ENCODE assay signal across 8 cellular contexts in the genomic region with DNA sequence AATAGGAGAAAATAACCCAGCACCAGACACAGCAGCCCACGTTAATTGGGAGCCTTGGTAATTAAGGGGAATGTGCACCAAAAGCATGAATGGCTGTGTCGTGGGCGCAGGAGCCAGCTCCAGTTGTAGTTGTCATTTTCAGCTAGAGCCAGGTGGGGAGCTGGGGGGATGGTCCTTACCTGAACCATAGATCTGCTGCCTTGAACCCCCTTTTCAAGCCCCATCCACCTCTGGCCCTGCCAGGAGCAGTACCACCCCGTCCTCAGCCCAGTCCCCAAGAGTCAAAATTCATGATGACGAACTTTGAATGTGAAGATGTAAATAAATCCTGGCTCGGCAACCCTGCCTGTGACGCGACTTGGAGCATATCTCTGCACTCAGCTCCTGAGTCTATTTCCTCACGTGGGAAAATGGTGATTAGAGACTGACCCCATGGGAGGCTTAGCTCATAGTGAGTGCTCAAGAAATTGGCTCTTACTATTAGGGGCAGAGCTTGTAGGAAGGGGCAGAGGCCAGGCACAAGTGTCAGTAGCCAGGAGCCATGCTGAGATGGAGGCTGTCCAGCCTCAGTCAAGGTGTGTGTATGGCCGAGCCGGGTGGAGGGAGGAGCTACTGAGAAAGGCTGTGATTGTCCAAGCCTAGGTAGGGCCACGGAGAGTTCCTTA. TPM values are rescaled to one million over a fixed set of nuclear protein-coding genes. Genes with fewer than 3 reads are reported as not detected.
A peak's percentile ranks its signal among the peaks of the same experiment; 100 is the strongest.
DNase-seq lines count a peak whose midpoint lies in the region; ATAC-seq, FAIRE-seq and TF ChIP-seq lines count a peak whose summit lies in the region.

No MANE protein-coding gene starts in this region.

- intact Hi-C loops in HepG2 (cut with micrococcal nuclease; ENCODE audit: unreplicated experiment): no loop called here

- peaks cover 6% of the 10 kb centered on the region for H3K9me3 Mint-ChIP-seq in astrocyte (ENCODE audit: unreplicated experiment)
- no peaks in the 10 kb centered on the region for H3K9me3 Mint-ChIP-seq in stimulated activated memory B cell treated with anti-CD40 and anti-IgM and Interleukin-4, amounts not matched to agents 10 μg/mL and 1 μg/mL and 100 μg/mL, for 72 hours

- in situ Hi-C loops in HepG2 (cut with HindIII; ENCODE audit: extremely low pct_ligation_motif_present, low pct_unique_long_range_greater_than_20kb): no loop called here

- no peaks in the 10 kb centered on the region for H3K36me3 Mint-ChIP-seq in astrocyte (ENCODE audit: low read depth, unreplicated experiment)
- H3K36me3 Mint-ChIP-seq in stimulated activated memory B cell treated with anti-CD40 and anti-IgM and Interleukin-4, amounts not matched to agents 10 μg/mL and 1 μg/mL and 100 μg/mL, for 72 hours: no peaks in the 10 kb centered on the region

- POLR2A ChIA-PET in HepG2 (lab: Yijun Ruan, JAX): no interaction called here

- H2AFZ ChIP-seq in astrocyte (ENCODE audit: low read depth, low read length): peak overlapping the region; percentile 59
- H2AFZ ChIP-seq in HepG2 (ENCODE audit: low read length): no peak overlapping the region

- TF ChIP-seq CTCF in astrocyte (IDR thresholded peaks at IDR 0.05; ENCODE audit: insufficient read depth, low read depth, low read length): no peak
- TF ChIP-seq CTCF in HepG2 (CRISPR knock-in tag; IDR thresholded peaks at IDR 0.05): no peak
- no peak for TF ChIP-seq CTCF in suprapubic skin (IDR thresholded peaks at IDR 0.05)

- peak; percentile 14 for DNase-seq in NCI-H510A treated with DMSO at 0.1 percent for 48 hours (lab: John Stamatoyannopoulos, UW)
- DNase-seq in NCI-H510A (lab: John Stamatoyannopoulos, UW): no peak
- DNase-seq in astrocyte (ENCODE audit: low read depth): no peak
- no peak for DNase-seq in HepG2 (ENCODE audit: low spot score)
- no peak for DNase-seq in suprapubic skin (ENCODE audit: low spot score in 2 of 2)
- no peak for DNase-seq in stimulated activated CD4-positive, alpha-beta T cell treated with anti-CD3 and anti-CD28 coated beads, Interleukin-2, amount 100 ng/mL, for 24 hours

- H3K79me2 ChIP-seq in astrocyte (ENCODE audit: insufficient read depth, low read length): no peaks in the 10 kb centered on the region
- H3K79me2 ChIP-seq in HepG2 (ENCODE audit: insufficient read depth, low read length): no peaks in the 10 kb centered on the region

- H3K4me1 ChIP-seq in astrocyte (ENCODE audit: insufficient read depth, low read length): peaks cover 5% of the 10 kb centered on the region
- no peaks in the 10 kb centered on the region for H3K4me1 ChIP-seq in HepG2 (ENCODE audit: insufficient read depth, low read length)
- peaks cover 38% of the 10 kb centered on the region for H3K4me1 ChIP-seq in suprapubic skin

- H3K27ac ChIP-seq in astrocyte (ENCODE audit: low read depth, low read length): no peak overlapping the region
- no peak overlapping the region for H3K27ac ChIP-seq in HepG2 (ENCODE audit: extremely low read length, insufficient read depth, low read length)
- H3K27ac ChIP-seq in suprapubic skin: no peak overlapping the region

- H3K4me1 Mint-ChIP-seq in astrocyte (ENCODE audit: low read depth, unreplicated experiment): peaks cover 7% of the 10 kb centered on the region
- peaks cover 23% of the 10 kb centered on the region for H3K4me1 Mint-ChIP-seq in stimulated activated memory B cell treated with anti-CD40 and anti-IgM and Interleukin-4, amounts not matched to agents 10 μg/mL and 1 μg/mL and 100 μg/mL, for 72 hours

- H3K4me2 ChIP-seq in astrocyte (ENCODE audit: low read length) (peak overlapping the region; percentile 89), HepG2 (ENCODE audit: low read depth, low read length) (no peak overlapping the region)

- ATAC-seq in HepG2 (no peak), HG02763 (IDR thresholded peaks at IDR 0.05; ENCODE audit: unreplicated experiment) (no peak)
- ATAC-seq in stimulated activated memory B cell treated with anti-CD40 and anti-IgM and Interleukin-4, amounts not matched to agents 10 μg/mL and 1 μg/mL and 100 μg/mL, for 72 hours: no peak

- peak overlapping the region; percentile 86 for H3K4me3 Mint-ChIP-seq in astrocyte (ENCODE audit: unreplicated experiment)
- H3K4me3 Mint-ChIP-seq in stimulated activated memory B cell treated with anti-CD40 and anti-IgM and Interleukin-4, amounts not matched to agents 10 μg/mL and 1 μg/mL and 100 μg/mL, for 72 hours: no peak overlapping the region

- no peak for TF ChIP-seq POLR2A in HepG2 (IDR thresholded peaks at IDR 0.05; ENCODE audit: insufficient read depth in 1 of 2, low read depth in 2 of 2, low read length in 2 of 2)
- no peak for TF ChIP-seq POLR2A in suprapubic skin (IDR thresholded peaks at IDR 0.05)

- H3K27ac Mint-ChIP-seq in astrocyte (ENCODE audit: unreplicated experiment): no peak overlapping the region
- H3K27ac Mint-ChIP-seq in stimulated activated memory B cell treated with anti-CD40 and anti-IgM and Interleukin-4, amounts not matched to agents 10 μg/mL and 1 μg/mL and 100 μg/mL, for 72 hours: no peak overlapping the region

- H3K9me3 ChIP-seq in astrocyte (ENCODE audit: insufficient read depth, low read depth, low read length): no peaks in the 10 kb centered on the region
- no peaks in the 10 kb centered on the region for H3K9me3 ChIP-seq in HepG2 (ENCODE audit: low read length)
- H3K9me3 ChIP-seq in suprapubic skin: no peaks in the 10 kb centered on the region

- H3K36me3 ChIP-seq in astrocyte (ENCODE audit: insufficient read depth, low read length) (no peaks in the 10 kb centered on the region), HepG2 (replicated peaks in 1 of 2; ENCODE audit: control insufficient read depth in 1 of 2, insufficient read depth in 2 of 2, low read length in 2 of 2) (no peaks in the 10 kb centered on the region), suprapubic skin (no peaks in the 10 kb centered on the region)

- TF ChIP-seq EP300 in HepG2 (IDR thresholded peaks at IDR 0.05; ENCODE audit: low read depth in 2 of 2, low read length in 2 of 2) (no peak), HepG2 (CRISPR knock-in tag; IDR thresholded peaks at IDR 0.05; ENCODE audit: borderline replicate concordance) (no peak), suprapubic skin (IDR thresholded peaks at IDR 0.05) (no peak)

- peak overlapping the region; percentile 48 for H3K4me3 ChIP-seq in astrocyte (ENCODE audit: insufficient read depth, low read depth, low read length)
- no peak overlapping the region for H3K4me3 ChIP-seq in HepG2 (replicated peaks in 1 of 3; ENCODE audit: insufficient read depth in 1 of 3, low read depth in 2 of 3, low read length in 3 of 3)
- peak overlapping the region; percentile 60 for H3K4me3 ChIP-seq in suprapubic skin

- no TSS peak for BruUV-seq in HepG2 (replicated peaks; lab: Mats Ljungman, UMichigan)

- no peak for TF ChIP-seq RAD21 in HepG2 (CRISPR knock-in tag; IDR thresholded peaks at IDR 0.05)

- H3K27me3 ChIP-seq in astrocyte (ENCODE audit: insufficient read depth, low read length) (peaks cover 64% of the 10 kb centered on the region), HepG2 (ENCODE audit: control insufficient read depth in 1 of 2, insufficient read depth in 2 of 2, low read length in 2 of 2) (peaks cover 11 to 97% of the 10 kb centered on the region in 2 experiments), suprapubic skin (peaks cover 59% of the 10 kb centered on the region)

- H3K27me3 Mint-ChIP-seq in astrocyte (ENCODE audit: low read depth, unreplicated experiment): peaks cover 81% of the 10 kb centered on the region
- H3K27me3 Mint-ChIP-seq in stimulated activated memory B cell treated with anti-CD40 and anti-IgM and Interleukin-4, amounts not matched to agents 10 μg/mL and 1 μg/mL and 100 μg/mL, for 72 hours: peaks cover 86% of the 10 kb centered on the region

- WGBS in HepG2 (ENCODE audit: low lambda C conversion rate): 28% methylated on average over 7 of the region's 12 CpGs
- whole genome bisulfite sequencing in suprapubic skin: 42% methylated on average over 10 of the region's 12 CpGs

- H4K20me1 ChIP-seq in astrocyte (ENCODE audit: insufficient read depth, low read length): peaks cover 4% of the 10 kb centered on the region
- H4K20me1 ChIP-seq in HepG2 (ENCODE audit: insufficient read depth, low read length): no peaks in the 10 kb centered on the region

- no peak for FAIRE-seq in astrocyte (lab: Jason Lieb, UNC)
- no peak for FAIRE-seq in HepG2 (lab: Jason Lieb, UNC)

- CTCF ChIA-PET in HepG2 (lab: Yijun Ruan, JAX; ENCODE audit: low intra/inter-chr PET ratio, low total read pairs): no interaction called here

- peak overlapping the region; percentile 54 for H3K9ac ChIP-seq in astrocyte (ENCODE audit: low read length)
- H3K9ac ChIP-seq in HepG2 (ENCODE audit: insufficient read depth, low read depth, low read length): no peak overlapping the region

RNA-seq across cellular contexts. Expression of a gene that starts 0.8 kb away (rescaled TPM):
- total RNA-seq in astrocyte (8.1 and 10.5 TPM in 2 replicates), HepG2 (2016; rRNA removed; fragmentation: Illumina TruSeq; extraction: Trizol) (not detected in 2 replicates), suprapubic skin (10 to 100 TPM in 2 of 4 donors, 1 to 10 TPM in 2; 4.8 to 15.9 (median 9.5) TPM)
- total RNA-seq in HepG2 (2016; cell fraction: cytosol; rRNA removed; fragmentation: Illumina TruSeq; extraction: Trizol; ENCODE audit: low read depth): not detected in 2 replicates
- not detected in 2 replicates for total RNA-seq in HepG2 (2016; cell fraction: insoluble cytoplasmic fraction; rRNA removed; fragmentation: Illumina TruSeq; extraction: Trizol)
- total RNA-seq in HepG2 (2016; cell fraction: membrane; rRNA removed; fragmentation: Illumina TruSeq; extraction: Trizol): not detected in 2 replicates
- not detected in 2 replicates for total RNA-seq in HepG2 (2016; cell fraction: nucleus; rRNA removed; fragmentation: Illumina TruSeq; extraction: Trizol)
- polyA plus RNA-seq in HepG2 (2011; rRNA removed): not detected in 2 replicates
- not detected in 2 replicates for polyA plus RNA-seq in HepG2 (2011; cell fraction: cytosol; rRNA removed)
- polyA plus RNA-seq in HepG2 (2011; cell fraction: nucleus; rRNA removed): not detected in 2 replicates
- not detected in 2 replicates for polyA plus RNA-seq in HepG2 (2012)
- polyA plus RNA-seq in HepG2 (2016; cell fraction: cytosol; fragmentation: Illumina TruSeq; extraction: Trizol; ENCODE audit: low read depth): not detected in 2 replicates
- not detected in 2 replicates for polyA plus RNA-seq in HepG2 (2016; cell fraction: insoluble cytoplasmic fraction; fragmentation: Illumina TruSeq; extraction: Trizol; ENCODE audit: low read depth)
- not detected in 2 replicates for polyA plus RNA-seq in HepG2 (2016; cell fraction: membrane; fragmentation: Illumina TruSeq; extraction: Trizol; ENCODE audit: low read depth)
- not detected in 2 replicates for polyA plus RNA-seq in HepG2 (2016; cell fraction: nucleus; fragmentation: Illumina TruSeq; extraction: Trizol; ENCODE audit: insufficient read depth, low read depth)
- polyA minus RNA-seq in HepG2 (2011; rRNA and poly(A)+ RNA removed; ENCODE audit: low replicate concordance): not detected in 2 replicates
- polyA minus RNA-seq in HepG2 (2011; cell fraction: cytosol; rRNA and poly(A)+ RNA removed): not detected in 2 replicates
- polyA minus RNA-seq in HepG2 (2011; cell fraction: nucleus; rRNA and poly(A)+ RNA removed): not detected in 2 replicates

RNA-seq across cellular contexts. Expression of a gene that starts 52.0 kb away (rescaled TPM):
- 0.10 and 0.66 TPM in 2 replicates for total RNA-seq in astrocyte
- not detected in 2 replicates for total RNA-seq in HepG2 (2016; rRNA removed; fragmentation: Illumina TruSeq; extraction: Trizol)
- total RNA-seq in HepG2 (2016; cell fraction: cytosol; rRNA removed; fragmentation: Illumina TruSeq; extraction: Trizol; ENCODE audit: low read depth): not detected in 2 replicates
- not detected in 2 replicates for total RNA-seq in HepG2 (2016; cell fraction: insoluble cytoplasmic fraction; rRNA removed; fragmentation: Illumina TruSeq; extraction: Trizol)
- not detected in 2 replicates for total RNA-seq in HepG2 (2016; cell fraction: membrane; rRNA removed; fragmentation: Illumina TruSeq; extraction: Trizol)
- not detected in 2 replicates for total RNA-seq in HepG2 (2016; cell fraction: nucleus; rRNA removed; fragmentation: Illumina TruSeq; extraction: Trizol)
- polyA plus RNA-seq in HepG2 (2011; rRNA removed): not detected in 2 replicates
- polyA plus RNA-seq in HepG2 (2011; cell fraction: cytosol; rRNA removed): not detected in 2 replicates
- polyA plus RNA-seq in HepG2 (2011; cell fraction: nucleus; rRNA removed): not detected in 2 replicates
- polyA plus RNA-seq in HepG2 (2012): not detected in 2 replicates
- polyA plus RNA-seq in HepG2 (2016; cell fraction: cytosol; fragmentation: Illumina TruSeq; extraction: Trizol; ENCODE audit: low read depth): not detected in 2 replicates
- not detected in 2 replicates for polyA plus RNA-seq in HepG2 (2016; cell fraction: insoluble cytoplasmic fraction; fragmentation: Illumina TruSeq; extraction: Trizol; ENCODE audit: low read depth)
- polyA plus RNA-seq in HepG2 (2016; cell fraction: membrane; fragmentation: Illumina TruSeq; extraction: Trizol; ENCODE audit: low read depth): not detected in 2 replicates
- not detected in 2 replicates for polyA plus RNA-seq in HepG2 (2016; cell fraction: nucleus; fragmentation: Illumina TruSeq; extraction: Trizol; ENCODE audit: insufficient read depth, low read depth)
- not detected in 2 replicates for polyA minus RNA-seq in HepG2 (2011; rRNA and poly(A)+ RNA removed; ENCODE audit: low replicate concordance)
- not detected in 2 replicates for polyA minus RNA-seq in HepG2 (2011; cell fraction: cytosol; rRNA and poly(A)+ RNA removed)
- not detected in 2 replicates for polyA minus RNA-seq in HepG2 (2011; cell fraction: nucleus; rRNA and poly(A)+ RNA removed)
- total RNA-seq in suprapubic skin: 10 to 100 TPM; 24.7 to 92.0 (median 73.1) TPM

RNA-seq across cellular contexts. Expression of a gene that starts 52.7 kb away (rescaled TPM):
- total RNA-seq in astrocyte: not detected in 2 replicates
- total RNA-seq in HepG2 (2016; rRNA removed; fragmentation: Illumina TruSeq; extraction: Trizol): 106 and 107 TPM in 2 replicates
- total RNA-seq in HepG2 (2016; cell fraction: cytosol; rRNA removed; fragmentation: Illumina TruSeq; extraction: Trizol; ENCODE audit: low read depth): 71.2 and 93.3 TPM in 2 replicates
- total RNA-seq in HepG2 (2016; cell fraction: insoluble cytoplasmic fraction; rRNA removed; fragmentation: Illumina TruSeq; extraction: Trizol): 102 and 114 TPM in 2 replicates
- total RNA-seq in HepG2 (2016; cell fraction: membrane; rRNA removed; fragmentation: Illumina TruSeq; extraction: Trizol): 99.5 and 112 TPM in 2 replicates
- total RNA-seq in HepG2 (2016; cell fraction: nucleus; rRNA removed; fragmentation: Illumina TruSeq; extraction: Trizol): 50.7 and 58.0 TPM in 2 replicates
- polyA plus RNA-seq in HepG2 (2011; rRNA removed): 38.8 and 45.9 TPM in 2 replicates
- 34.6 and 67.1 TPM in 2 replicates for polyA plus RNA-seq in HepG2 (2011; cell fraction: cytosol; rRNA removed)
- 36.7 and 39.0 TPM in 2 replicates for polyA plus RNA-seq in HepG2 (2011; cell fraction: nucleus; rRNA removed)
- polyA plus RNA-seq in HepG2 (2012): 12.8 and 15.4 TPM in 2 replicates
- polyA plus RNA-seq in HepG2 (2016; cell fraction: cytosol; fragmentation: Illumina TruSeq; extraction: Trizol; ENCODE audit: low read depth): 80.3 and 98.8 TPM in 2 replicates
- polyA plus RNA-seq in HepG2 (2016; cell fraction: insoluble cytoplasmic fraction; fragmentation: Illumina TruSeq; extraction: Trizol; ENCODE audit: low read depth): 93.9 and 102 TPM in 2 replicates
- 83.4 and 95.9 TPM in 2 replicates for polyA plus RNA-seq in HepG2 (2016; cell fraction: membrane; fragmentation: Illumina TruSeq; extraction: Trizol; ENCODE audit: low read depth)
- 79.8 and 83.8 TPM in 2 replicates for polyA plus RNA-seq in HepG2 (2016; cell fraction: nucleus; fragmentation: Illumina TruSeq; extraction: Trizol; ENCODE audit: insufficient read depth, low read depth)
- 0.12 and 31.7 TPM in 2 replicates for polyA minus RNA-seq in HepG2 (2011; rRNA and poly(A)+ RNA removed; ENCODE audit: low replicate concordance)
- 4.7 and 14.1 TPM in 2 replicates for polyA minus RNA-seq in HepG2 (2011; cell fraction: cytosol; rRNA and poly(A)+ RNA removed)
- 35.9 and 38.2 TPM in 2 replicates for polyA minus RNA-seq in HepG2 (2011; cell fraction: nucleus; rRNA and poly(A)+ RNA removed)
- total RNA-seq in suprapubic skin: not detected

Comparison
In these comparisons a context has a peak if more than half of its experiments do, and no peak if none do; other contexts are left out.
1. H3K4me3 ChIP-seq: peak in astrocyte (single experiment) and suprapubic skin (single experiment); none in HepG2 (0 of 3).
2. RNA of a gene that starts 52.0 kb away (total RNA-seq): 24.7 to 92.0 TPM in suprapubic skin; 0.10 to 0.66 TPM in astrocyte and not detected in HepG2; every median in the first group is over 10 times any median in the second.
3. RNA of a gene that starts 52.7 kb away (total RNA-seq): 50.7 to 114 TPM in HepG2; not detected in suprapubic skin and not detected in astrocyte; every median in the first group is over 10 times any median in the second.